ENCODE assay signal across 23 cellular contexts in genomic region chr15:83816124-83816883, GRCh38.
"Had no signal": no experiment of that assay in that cellular context is flagged by ENCODE, and none has a peak within 500 bp of the region (broad histone marks: within the 10 kb centered on the region; RNA-seq: fewer than 3 reads in every experiment).

No MANE protein-coding gene starts in this region.

- H3K4me2 ChIP-seq: hepatocyte, smooth muscle cell had no signal

- H3K27ac ChIP-seq: foreskin keratinocyte, gastroesophageal sphincter, hepatocyte, left lung, lower lobe of right lung, neutrophil, pancreas, suprapubic skin, transverse colon, upper lobe of right lung, uterus had no signal

- H3K27me3 ChIP-seq: foreskin keratinocyte, gastroesophageal sphincter, hepatocyte, left lung, neutrophil, pancreas, suprapubic skin, transverse colon, upper lobe of right lung, uterus had no signal

- H3K9me3 ChIP-seq: gastroesophageal sphincter, left lung, lower lobe of right lung, neutrophil, pancreas, suprapubic skin, transverse colon, upper lobe of right lung, uterus had no signal

- ATAC-seq: foreskin keratinocyte; gastroesophageal sphincter; left lung; lower lobe of right lung; naive thymus-derived CD8-positive, alpha-beta T cell; pancreas; stimulated activated naive CD8-positive, alpha-beta T cell treated with anti-CD3 and anti-CD28 coated beads, Interleukin-15, amount 100 ng/mL, for 72 hours; upper lobe of right lung had no signal

- DNase-seq: cerebellar nuclear complex; cortex of kidney; foreskin keratinocyte; kidney; left lung; lower lobe of right lung; naive thymus-derived CD8-positive, alpha-beta T cell; nephron progenitor cell; pancreas; stimulated activated CD4-positive, alpha-beta T cell treated with anti-CD3 and anti-CD28 coated beads, Interleukin-12 subunit alpha, Interleukin-12 subunit beta, amount 100 ng/mL, for 4 hours; stimulated activated CD4-positive, alpha-beta T cell treated with anti-CD3 and anti-CD28 coated beads, Interleukin-1b, Interleukin-23, amount 100 ng/mL, for 48 hours; stimulated activated CD4-positive, alpha-beta T cell treated with anti-CD3 and anti-CD28 coated beads, Interleukin-4, amount 100 ng/mL, for 1 hour; stimulated activated CD8-positive, alpha-beta memory T cell treated with anti-CD3 and anti-CD28 coated beads, Interleukin-4, amount 100 ng/mL, for 48 hours; stimulated activated naive CD4-positive, alpha-beta T cell; stimulated activated naive CD8-positive, alpha-beta T cell treated with anti-CD3 and anti-CD28 coated beads, Interleukin-15, amount 100 ng/mL, for 72 hours; transverse colon; upper lobe of right lung; uterus had no signal

- H2AFZ ChIP-seq: hepatocyte had no signal

- H3K36me3 ChIP-seq: left lung, lower lobe of right lung, neutrophil, pancreas, suprapubic skin, transverse colon, upper lobe of right lung, uterus had no signal

- H3K4me1 ChIP-seq: foreskin keratinocyte, left lung, lower lobe of right lung, pancreas, suprapubic skin, transverse colon, upper lobe of right lung, uterus had no signal

- H3K4me3 ChIP-seq: gastroesophageal sphincter, hepatocyte, left lung, lower lobe of right lung, pancreas, smooth muscle cell, suprapubic skin, transverse colon, upper lobe of right lung, uterus had no signal

- H3K79me2 ChIP-seq: hepatocyte had no signal
